11 cellular contexts compared by ENCODE assay signal in genomic region chr1:154222918-154223317, GRCh38. TPM values are rescaled to one million over a fixed set of nuclear protein-coding genes. Genes with fewer than 3 reads are reported as not detected.
DNase-seq lines count a peak whose midpoint lies in the region; ATAC-seq and TF ChIP-seq lines count a peak whose summit lies in the region.
"Had no signal": no experiment of that assay in that cellular context is flagged by ENCODE, and none has a peak within 500 bp of the region (broad histone marks: within the 10 kb centered on the region; RNA-seq: fewer than 3 reads in every experiment).

No MANE protein-coding gene starts in this region.

- peaks cover 67% of the 10 kb centered on the region for H3K36me3 Mint-ChIP-seq in CD8-positive, alpha-beta T cell
- H3K36me3 Mint-ChIP-seq in brain = peaks cover 65% of the 10 kb centered on the region
- H3K36me3 Mint-ChIP-seq in nephron (ENCODE audit: low read depth) = peaks cover 45% of the 10 kb centered on the region

- H3K4me1 ChIP-seq in CD8-positive, alpha-beta T cell (ENCODE audit: insufficient read depth, low read length) = peaks cover 46% of the 10 kb centered on the region
- H3K4me1 ChIP-seq in KMS-11 (ENCODE audit: low read depth, poor library complexity, severe bottlenecking) = peaks cover 46% of the 10 kb centered on the region

- intact Hi-C loops in CD8-positive, alpha-beta T cell (cut with DNase I, micrococcal nuclease) = loop anchor here (5.0 kb wide), 3 partner anchors 246 to 1634 kb away; partner anchors contain the start of genes GON4L (in 2 of the 2), SYT11 (in 2 of the 2), GATAD2B (in 1 of the 2) and JTB (in 1 of the 2)

- no peaks in the 10 kb centered on the region for H3K27me3 ChIP-seq in CD8-positive, alpha-beta T cell (ENCODE audit: insufficient read depth, low read length)
- H3K27me3 ChIP-seq in KMS-11 (ENCODE audit: insufficient read depth, low read depth) = no peaks in the 10 kb centered on the region

- H3K9me3 ChIP-seq in CD8-positive, alpha-beta T cell (ENCODE audit: low read length) = no peaks in the 10 kb centered on the region

- H3K27ac Mint-ChIP-seq in CD8-positive, alpha-beta T cell = peak overlapping the region; percentile 79
- peak overlapping the region; percentile 41 to 100 (median 71) for H3K27ac Mint-ChIP-seq in brain
- H3K27ac Mint-ChIP-seq in nephron = peak overlapping the region; percentile 90 to 100 (median 94)

- no peak for ATAC-seq in CD8-positive, alpha-beta T cell
- no peak for ATAC-seq in GM21367 (IDR thresholded peaks at IDR 0.05; ENCODE audit: unreplicated experiment)

- POLR2A ChIA-PET in CD8-positive, alpha-beta T cell (lab: Charles Lee) = interaction anchor here (0.8 to 2.4 kb wide), 3 partner anchors 26 to 49 kb away, joined by 3 to 5 read pairs (median 3); partner anchors contain the start of gene HAX1

- no peaks in the 10 kb centered on the region for H3K9me3 Mint-ChIP-seq in CD8-positive, alpha-beta T cell
- peaks cover 0 to 11% (median 4%) of the 10 kb centered on the region in 5 experiments for H3K9me3 Mint-ChIP-seq in brain
- no peaks in the 10 kb centered on the region for H3K9me3 Mint-ChIP-seq in nephron

- H2AFZ ChIP-seq in KMS-11 (ENCODE audit: low read depth) = no peak overlapping the region

- peak overlapping the region; percentile 95 for H3K4me3 Mint-ChIP-seq in CD8-positive, alpha-beta T cell
- H3K4me3 Mint-ChIP-seq in brain (peak overlapping the region; percentile 97 to 100 (median 98)), nephron (peak overlapping the region; percentile 95 to 99 (median 99))

- H3K27me3 Mint-ChIP-seq in CD8-positive, alpha-beta T cell (ENCODE audit: low read depth) = no peaks in the 10 kb centered on the region
- H3K27me3 Mint-ChIP-seq in brain = peaks cover 19% of the 10 kb centered on the region
- no peaks in the 10 kb centered on the region for H3K27me3 Mint-ChIP-seq in nephron (ENCODE audit: low read depth)

- CTCF ChIA-PET in CD8-positive, alpha-beta T cell (lab: Charles Lee) = interaction anchor here (0.7 to 1.2 kb wide), 3 partner anchors 24 to 122 kb away, joined by 3 to 4 read pairs (median 3); no protein-coding TSS in a partner anchor

- no peak for TF ChIP-seq CTCF in CD8-positive, alpha-beta T cell (IDR thresholded peaks at IDR 0.05)
- TF ChIP-seq CTCF in KMS-11 (conservative IDR thresholded peaks at IDR 0.05; ENCODE audit: low read depth, low read length) (no peak), brain (conservative IDR thresholded peaks at IDR 0.05) (no peak), nephron (IDR thresholded peaks at IDR 0.05; ENCODE audit: unreplicated experiment in 3 of 3) (no peak)

- peaks cover 26% of the 10 kb centered on the region; the same call in 1 of the 2 replicates for H4K20me1 ChIP-seq in KMS-11 (ENCODE audit: insufficient read depth)

- H3K9ac ChIP-seq in KMS-11 = no peak overlapping the region; the same call in 1 of the 2 replicates

- H3K4me1 Mint-ChIP-seq in CD8-positive, alpha-beta T cell (ENCODE audit: low read depth) = peaks cover 75% of the 10 kb centered on the region
- H3K4me1 Mint-ChIP-seq in brain (peaks cover 63% of the 10 kb centered on the region), nephron (peaks cover 51% of the 10 kb centered on the region)

- H3K36me3 ChIP-seq in CD8-positive, alpha-beta T cell (ENCODE audit: insufficient read depth, low read length) = peaks cover 19% of the 10 kb centered on the region
- peaks cover 41% of the 10 kb centered on the region; the same call in 1 of the 2 replicates for H3K36me3 ChIP-seq in KMS-11 (ENCODE audit: insufficient read depth)

- H3K4me2 ChIP-seq in KMS-11 = peak overlapping the region; percentile 83

- DNase-seq in CD8-positive, alpha-beta T cell = no peak
- no peak for DNase-seq in HT-29 (ENCODE audit: low spot score)
- no peak for DNase-seq in occipital lobe (lab: John Stamatoyannopoulos, UW)
- no peak for DNase-seq in NCI-H2227 (lab: John Stamatoyannopoulos, UW; ENCODE audit: unreplicated experiment)
- DNase-seq: activated CD4-positive, CD25-positive, alpha-beta regulatory T cell treated with anti-CD3 and anti-CD28 coated beads, Interleukin-2, amount 50 U/mL, for 72 hours; cerebellar nuclear complex had no signal

- peaks cover 94% of the 10 kb centered on the region for H3K79me2 ChIP-seq in KMS-11 (ENCODE audit: insufficient read depth, low read depth)

- no peak overlapping the region for H3K4me3 ChIP-seq in CD8-positive, alpha-beta T cell (ENCODE audit: low read depth, low read length)
- H3K4me3 ChIP-seq in KMS-11 (IDR thresholded peaks at IDR 0.05; ENCODE audit: insufficient read depth, low read depth, low read length) = no peak overlapping the region

- H3K27ac ChIP-seq in CD8-positive, alpha-beta T cell (ENCODE audit: low read depth, low read length) = no peak overlapping the region
- no peak overlapping the region for H3K27ac ChIP-seq in KMS-11

RNA-seq across cellular contexts. Expression of gene UBAP2L, which starts 2.2 kb away (rescaled TPM):
- 100 to 1,000 TPM; 212 to 226 TPM for total RNA-seq in CD8-positive, alpha-beta T cell
- polyA plus RNA-seq in brain (ENCODE audit: insufficient read depth, low read depth, low replicate concordance) = 123 TPM
- total RNA-seq in HT-29 (2014; rRNA removed; shearing (Covaris generic)) = 73.0 and 74.9 TPM in 2 replicates
- total RNA-seq in occipital lobe = 43.5 TPM

RNA-seq across cellular contexts. Expression of gene CFAP141, which starts 16.8 kb away (rescaled TPM):
- total RNA-seq in CD8-positive, alpha-beta T cell = not detected
- polyA plus RNA-seq in brain (ENCODE audit: insufficient read depth, low read depth, low replicate concordance) = not detected
- total RNA-seq in HT-29 (2014; rRNA removed; shearing (Covaris generic)) = not detected in 2 replicates
- not detected for total RNA-seq in occipital lobe
- total RNA-seq: pulmonary artery endothelial cell had no signal

RNA-seq across cellular contexts. Expression of gene TPM3, which starts 31.0 kb away (rescaled TPM):
- total RNA-seq in CD8-positive, alpha-beta T cell = 100 to 1,000 TPM; 341 to 347 TPM
- polyA plus RNA-seq in brain (ENCODE audit: insufficient read depth, low read depth, low replicate concordance) = 434 TPM
- 308 and 315 TPM in 2 replicates for total RNA-seq in HT-29 (2014; rRNA removed; shearing (Covaris generic))
- total RNA-seq in occipital lobe = 208 TPM

RNA-seq across cellular contexts. Expression of gene HAX1, which starts 49.5 kb away (rescaled TPM):
- 10 to 100 TPM; 56.8 to 58.4 TPM for total RNA-seq in CD8-positive, alpha-beta T cell
- polyA plus RNA-seq in brain (ENCODE audit: insufficient read depth, low read depth, low replicate concordance) = 200 TPM
- 111 and 139 TPM in 2 replicates for total RNA-seq in HT-29 (2014; rRNA removed; shearing (Covaris generic))
- 57.7 TPM for total RNA-seq in occipital lobe
